Comparison of ENCODE assay signal across 35 cellular contexts in the genomic region with DNA sequence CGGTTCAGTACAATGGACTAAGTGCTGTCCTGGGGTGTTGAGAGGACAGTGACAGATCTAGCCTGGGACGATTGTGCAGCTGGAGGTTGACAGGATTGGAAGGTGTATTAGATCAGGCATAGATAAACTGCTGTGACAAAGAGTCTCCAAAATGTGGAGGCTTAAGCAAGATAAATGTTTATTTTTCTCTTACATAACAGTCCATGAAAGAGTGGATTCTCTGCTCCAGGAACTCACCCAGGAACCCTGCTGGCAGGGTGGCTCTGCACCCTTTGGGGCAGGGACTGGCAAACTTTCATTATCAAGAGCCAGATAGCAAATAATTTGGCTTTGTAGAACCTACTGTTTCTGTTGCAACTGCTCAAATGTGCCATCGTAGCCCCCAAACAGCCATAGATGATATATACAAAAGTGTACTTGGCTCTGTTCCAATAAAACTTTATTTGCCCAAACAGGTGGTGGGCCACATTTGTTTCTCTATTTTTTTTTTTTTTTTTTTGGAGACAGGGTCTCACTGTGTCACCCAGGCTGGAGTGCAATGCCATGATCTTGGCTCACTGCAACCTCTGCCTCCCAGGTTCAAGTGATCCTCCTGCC. TPM values are rescaled to one million over a fixed set of nuclear protein-coding genes. Genes with fewer than 3 reads are reported as not detected.
"Had no signal": no experiment of that assay in that cellular context is flagged by ENCODE, and none has a peak within 500 bp of the region (broad histone marks: within the 10 kb centered on the region; RNA-seq: fewer than 3 reads in every experiment).

No MANE protein-coding gene starts in this region.

- ATAC-seq: activated CD8-positive, alpha-beta memory T cell treated with anti-CD3 and anti-CD28 coated beads, Interleukin-2, amount 10 ng/mL, durations not matched to agents 7 days and 5 days; activated CD8-positive, alpha-beta T cell treated with anti-CD3 and anti-CD28 coated beads, Interleukin-2, amount 10 ng/mL, durations not matched to agents 7 days and 5 days; activated T-cell treated with anti-CD3 and anti-CD28 coated beads, Interleukin-2, amount 50 U/mL, for 72 hours; body of pancreas; heart right ventricle; lower lobe of right lung; natural killer cell; sciatic nerve; stimulated activated naive CD8-positive, alpha-beta T cell treated with anti-CD3 and anti-CD28 coated beads, Interleukin-15, Interleukin-2, amounts not matched to agents 100 U/mL and 50 U/mL, for 24 hours; WTC11 had no signal

- H3K9me3 ChIP-seq: adrenal gland, body of pancreas, colonic mucosa, esophagus squamous epithelium, heart right ventricle, lower lobe of right lung, thoracic aorta, uterus had no signal

- H3K36me3 Mint-ChIP-seq: activated CD8-positive, alpha-beta memory T cell treated with anti-CD3 and anti-CD28 coated beads, Interleukin-2, amount 10 ng/mL, durations not matched to agents 7 days and 5 days; natural killer cell; neural progenitor cell; WTC11 had no signal

- H3K9ac ChIP-seq: neural progenitor cell had no signal

- H3K27me3 ChIP-seq: adrenal gland, body of pancreas, cardiac muscle cell, colonic mucosa, esophagus squamous epithelium, neural progenitor cell, uterus had no signal

- H3K36me3 ChIP-seq: adrenal gland, cardiac muscle cell, colonic mucosa, esophagus squamous epithelium, heart right ventricle, lower lobe of right lung, neural progenitor cell, thoracic aorta, uterus had no signal

- H3K27ac ChIP-seq: adrenal gland, body of pancreas, cardiac muscle cell, colonic mucosa, epithelial cell of prostate, esophagus squamous epithelium, heart right ventricle, lower lobe of right lung, neural progenitor cell, skin epidermis, thoracic aorta, uterus had no signal

- H3K4me3 ChIP-seq: adrenal gland, body of pancreas, cardiac muscle cell, colonic mucosa, esophagus squamous epithelium, heart right ventricle, lower lobe of right lung, neural progenitor cell, skin epidermis, thoracic aorta, uterus had no signal

- H3K27ac Mint-ChIP-seq: activated CD8-positive, alpha-beta memory T cell treated with anti-CD3 and anti-CD28 coated beads, Interleukin-2, amount 10 ng/mL, durations not matched to agents 7 days and 5 days; activated CD8-positive, alpha-beta T cell treated with anti-CD3 and anti-CD28 coated beads, Interleukin-2, amount 10 ng/mL, durations not matched to agents 7 days and 5 days; activated naive CD8-positive, alpha-beta T cell; activated T-cell treated with anti-CD3 and anti-CD28 coated beads, Interleukin-2, amount 50 U/mL, for 72 hours; natural killer cell; neural progenitor cell; T-helper 1 cell treated with Interleukin-12 subunit alpha and Interleukin-12 subunit beta and Interleukin-4 antibody, amounts not matched to agents 30 μg/mL and 1 μg/mL, for 36 hours; WTC11 had no signal

- H3K4me3 Mint-ChIP-seq: activated CD8-positive, alpha-beta memory T cell treated with anti-CD3 and anti-CD28 coated beads, Interleukin-2, amount 10 ng/mL, durations not matched to agents 7 days and 5 days; activated CD8-positive, alpha-beta T cell treated with anti-CD3 and anti-CD28 coated beads, Interleukin-2, amount 10 ng/mL, durations not matched to agents 7 days and 5 days; activated naive CD8-positive, alpha-beta T cell; activated T-cell treated with anti-CD3 and anti-CD28 coated beads, Interleukin-2, amount 50 U/mL, for 72 hours; natural killer cell; neural progenitor cell; T-helper 1 cell treated with Interleukin-12 subunit alpha and Interleukin-12 subunit beta and Interleukin-4 antibody, amounts not matched to agents 30 μg/mL and 1 μg/mL, for 36 hours; WTC11 had no signal

- DNase-seq: activated CD4-positive, alpha-beta T cell treated with anti-CD3 and anti-CD28 coated beads for 1 hour; activated CD8-positive, alpha-beta memory T cell treated with anti-CD3 and anti-CD28 coated beads, Interleukin-2, amount 10 ng/mL, durations not matched to agents 7 days and 5 days; activated CD8-positive, alpha-beta T cell treated with anti-CD3 and anti-CD28 coated beads, Interleukin-2, amount 10 ng/mL, durations not matched to agents 7 days and 5 days; activated effector memory CD4-positive, alpha-beta T cell treated with Interleukin-2 at 50 U/mL for 16 hours; activated naive CD4-positive, alpha-beta T cell treated with Interleukin-2 at 50 U/mL for 16 hours; activated T-cell treated with anti-CD3 and anti-CD28 coated beads, Interleukin-2, amount 50 U/mL, for 72 hours; adrenal gland; aorta; body of pancreas; cerebellar nuclear complex; colonic mucosa; effector CD8-positive, alpha-beta T cell; esophagus squamous epithelium; foreskin melanocyte; heart right ventricle; lower lobe of right lung; mesendoderm; natural killer cell; posterior cingulate gyrus; stimulated activated CD4-positive, alpha-beta T cell treated with anti-CD3 and anti-CD28 coated beads, Interleukin-12 subunit alpha, Interleukin-12 subunit beta, amount 100 ng/mL, for 4 hours; stimulated activated CD4-positive, alpha-beta T cell treated with anti-CD3 and anti-CD28 coated beads, Interleukin-4, amount 100 ng/mL, for 1 hour; stimulated activated naive CD8-positive, alpha-beta T cell treated with anti-CD3 and anti-CD28 coated beads, Interleukin-15, Interleukin-2, amounts not matched to agents 100 U/mL and 50 U/mL, for 24 hours; uterus had no signal

- H3K9me3 Mint-ChIP-seq: activated T-cell treated with anti-CD3 and anti-CD28 coated beads, Interleukin-2, amount 50 U/mL, for 72 hours; natural killer cell; T-helper 1 cell treated with Interleukin-12 subunit alpha and Interleukin-12 subunit beta and Interleukin-4 antibody, amounts not matched to agents 30 μg/mL and 1 μg/mL, for 36 hours; WTC11 had no signal

- H3K4me1 ChIP-seq: adrenal gland, body of pancreas, colonic mucosa, heart right ventricle, lower lobe of right lung, neural progenitor cell, uterus had no signal

- H2AFZ ChIP-seq: neural progenitor cell had no signal

- H3K4me1 Mint-ChIP-seq: activated CD8-positive, alpha-beta memory T cell treated with anti-CD3 and anti-CD28 coated beads, Interleukin-2, amount 10 ng/mL, durations not matched to agents 7 days and 5 days; natural killer cell had no signal

- H3K4me2 ChIP-seq: neural progenitor cell had no signal

RNA-seq across cellular contexts. Expression of a gene that starts 9.7 kb away (rescaled TPM):
- total RNA-seq: activated CD8-positive, alpha-beta memory T cell treated with anti-CD3 and anti-CD28 coated beads, Interleukin-2, amount 10 ng/mL, durations not matched to agents 7 days and 5 days; activated CD8-positive, alpha-beta T cell treated with anti-CD3 and anti-CD28 coated beads, Interleukin-2, amount 10 ng/mL, durations not matched to agents 7 days and 5 days; body of pancreas; dermis microvascular lymphatic vessel endothelial cell; glomerular endothelial cell; kidney epithelial cell; WTC11 had no signal
- polyA plus RNA-seq: cardiac muscle cell had no signal
